19 cellular contexts compared by ENCODE assay signal in the genomic region with DNA sequence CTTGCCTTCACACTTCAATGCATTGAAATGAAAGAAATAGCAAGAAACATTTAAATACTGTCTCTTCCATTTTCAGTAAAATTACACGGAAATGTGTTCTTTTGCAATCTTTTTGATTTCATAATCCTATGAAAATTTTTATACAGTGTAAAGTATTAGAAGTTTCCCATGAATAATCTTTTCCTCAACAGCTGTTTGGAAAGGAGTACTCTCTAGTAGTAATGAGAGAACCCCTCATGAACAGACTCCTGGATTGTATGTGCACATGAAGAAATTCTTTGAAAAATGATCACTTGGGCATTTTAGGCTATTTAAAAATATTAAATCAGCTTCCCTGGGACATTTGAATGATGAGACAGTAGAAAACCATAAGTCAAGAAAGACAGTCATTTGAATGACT.
DNase-seq lines count a peak whose midpoint lies in the region; ATAC-seq and TF ChIP-seq lines count a peak whose summit lies in the region.
"Had no signal": no experiment of that assay in that cellular context is flagged by ENCODE, and none has a peak within 500 bp of the region (broad histone marks: within the 10 kb centered on the region; RNA-seq: fewer than 3 reads in every experiment).

No MANE protein-coding gene starts in this region.

- ATAC-seq in GM18870 (IDR thresholded peaks at IDR 0.05; ENCODE audit: unreplicated experiment) = no peak
- ATAC-seq: HepG2 had no signal

- peaks cover 11% of the 10 kb centered on the region for H3K4me1 ChIP-seq in adipocyte (ENCODE audit: control insufficient read depth, insufficient read depth, low read length)
- H3K4me1 ChIP-seq: BLaER1 treated with 17β-estradiol and CSF1 and Interleukin-3, amounts not matched to agents 10 nM and 100 nM had no signal

- no peaks in the 10 kb centered on the region for H3K36me3 ChIP-seq in adipocyte (ENCODE audit: control insufficient read depth, insufficient read depth, low read length, severe bottlenecking)
- H3K36me3 ChIP-seq: BLaER1 treated with 17β-estradiol and CSF1 and Interleukin-3, amounts not matched to agents 10 nM and 100 nM had no signal

- H3K9ac ChIP-seq in adipocyte (ENCODE audit: low read length) = no peak overlapping the region
- H3K9ac ChIP-seq: BLaER1 treated with 17β-estradiol and CSF1 and Interleukin-3, amounts not matched to agents 10 nM and 100 nM had no signal

- H3K9me3 ChIP-seq in adipocyte (ENCODE audit: control insufficient read depth, low read length) = no peaks in the 10 kb centered on the region
- H3K9me3 ChIP-seq: BLaER1 treated with 17β-estradiol and CSF1 and Interleukin-3, amounts not matched to agents 10 nM and 100 nM had no signal

- TF ChIP-seq CTCF in fibroblast of the aortic adventitia (IDR thresholded peaks at IDR 0.05; ENCODE audit: insufficient read depth, low read length) = no peak

- DNase-seq in CD1c-positive myeloid dendritic cell (ENCODE audit: extremely low spot score) (peak; percentile 13), adipocyte (ENCODE audit: low read depth) (peak; percentile 50), fibroblast of the aortic adventitia (ENCODE audit: low read depth) (peak; percentile 3), NOMO-1 treated with dmso at 0.1 percent for 144 hours (lab: John Stamatoyannopoulos, UW; ENCODE audit: unreplicated experiment) (no peak), hypothalamus (lab: John Stamatoyannopoulos, UW) (no peak), HUDEP-2 (lab: John Stamatoyannopoulos, UW; ENCODE audit: unreplicated experiment in 76 of 76) (no peak)
- DNase-seq: 8988T; CD4-positive, CD25-positive, alpha-beta regulatory T cell; CD8-positive, alpha-beta memory T cell; COR-L47; DMS 273 treated with DMSO at 0.1 percent for 48 hours; DMS53; DND-41; EL; GOT3; H9 had no signal

- H3K4me3 ChIP-seq in adipocyte (ENCODE audit: low read length) = no peak overlapping the region
- no peak overlapping the region for H3K4me3 ChIP-seq in fibroblast of the aortic adventitia (ENCODE audit: low read depth, low read length)
- H3K4me3 ChIP-seq: BLaER1 treated with 17β-estradiol and CSF1 and Interleukin-3, amounts not matched to agents 10 nM and 100 nM had no signal

- H3K27me3 ChIP-seq in adipocyte (replicated peaks; ENCODE audit: control insufficient read depth, insufficient read depth, low read length) = no peaks in the 10 kb centered on the region
- H3K27me3 ChIP-seq: BLaER1 treated with 17β-estradiol and CSF1 and Interleukin-3, amounts not matched to agents 10 nM and 100 nM had no signal

Comparison
In these comparisons a context has a peak if more than half of its experiments do, and no peak if none do; other contexts are left out.
1. DNase-seq: peak in CD1c-positive myeloid dendritic cell (single experiment), adipocyte (single experiment) and fibroblast of the aortic adventitia (single experiment); none in NOMO-1 treated with dmso at 0.1 percent for 144 hours (single experiment), hypothalamus (0 of 51) and HUDEP-2 (0 of 76).